Comparison of ENCODE assay signal across 27 cellular contexts in genomic region chr14:74309125-74309654, GRCh38. TPM values are rescaled to one million over a fixed set of nuclear protein-coding genes. Genes with fewer than 3 reads are reported as not detected.
DNase-seq lines count a peak whose midpoint lies in the region; ATAC-seq and TF ChIP-seq lines count a peak whose summit lies in the region.
"Had no signal": no experiment of that assay in that cellular context is flagged by ENCODE, and none has a peak within 500 bp of the region (broad histone marks: within the 10 kb centered on the region; RNA-seq: fewer than 3 reads in every experiment).

No MANE protein-coding gene starts in this region.

- H3K18ac ChIP-seq in H9 (ENCODE audit: insufficient read length, low read depth, low read length), result no peak overlapping the region
- H3K18ac ChIP-seq in mesendoderm (ENCODE audit: low read length), result no peak overlapping the region

- H3K79me2 ChIP-seq in H9 (ENCODE audit: insufficient read depth, low read length) (no peaks in the 10 kb centered on the region), mesendoderm (ENCODE audit: control insufficient read depth, insufficient read depth, low read length) (no peaks in the 10 kb centered on the region)

- no peaks in the 10 kb centered on the region for H3K36me3 ChIP-seq in mesendoderm (ENCODE audit: control insufficient read depth, insufficient read depth, low read length)
- H3K36me3 ChIP-seq: Peyer's patch had no signal

- H2AK5ac ChIP-seq in H9 (ENCODE audit: insufficient read length, low read length) (no peak overlapping the region), mesendoderm (ENCODE audit: low read length) (no peak overlapping the region)

- H2BK12ac ChIP-seq in H9 (ENCODE audit: insufficient read length, low read depth, low read length), result no peak overlapping the region

- H3K4me2 ChIP-seq in H9 (ENCODE audit: insufficient read depth, insufficient read length, low read length) (no peak overlapping the region), mesendoderm (ENCODE audit: low read length) (no peak overlapping the region)
- H3K4me2 ChIP-seq: A549 had no signal

- WGBS in H9 (ENCODE audit: extremely low coverage, insufficient read length, low lambda C conversion rate), result no CpG with 5 or more reads among the region's 5 CpGs
- no CpG with 5 or more reads among the region's 5 CpGs for WGBS in mesendoderm (ENCODE audit: extremely low coverage, insufficient coverage, low lambda C conversion rate)

- H4K8ac ChIP-seq in H9 (replicated peaks; ENCODE audit: insufficient read length, low read depth, low read length), result no peak overlapping the region
- peak overlapping the region; percentile 56 for H4K8ac ChIP-seq in mesendoderm (ENCODE audit: low read depth, low read length)

- no peak overlapping the region for H3K4me3 Mint-ChIP-seq in H9
- H3K4me3 Mint-ChIP-seq: CD8-positive, alpha-beta T cell had no signal

- no peak overlapping the region for H2BK120ac ChIP-seq in H9 (ENCODE audit: low read depth, low read length, poor library complexity, severe bottlenecking)
- H2BK120ac ChIP-seq in mesendoderm (ENCODE audit: low read depth, low read length), result no peak overlapping the region

- H3K36me3 Mint-ChIP-seq in H9 (ENCODE audit: insufficient read depth in 1 of 3, low read depth in 3 of 3), result no peaks in the 10 kb centered on the region
- H3K36me3 Mint-ChIP-seq: CD8-positive, alpha-beta T cell had no signal

- no peak overlapping the region for H3K4me3 ChIP-seq in mesendoderm (ENCODE audit: low read length)
- H3K4me3 ChIP-seq: A549, Peyer's patch had no signal

- no peak overlapping the region for H2AFZ ChIP-seq in H9 (ENCODE audit: low read length)

- no peak overlapping the region for H3K9ac ChIP-seq in H9 (ENCODE audit: extremely low read depth, insufficient read length, low read length)
- H3K9ac ChIP-seq in mesendoderm (ENCODE audit: low read length), result no peak overlapping the region

- H2BK15ac ChIP-seq in H9 (ENCODE audit: low read depth, low read length) (no peak overlapping the region), mesendoderm (replicated peaks; ENCODE audit: low read depth) (no peak overlapping the region)

- no peaks in the 10 kb centered on the region; the same call in 1 of the 2 replicates for H3K27me3 Mint-ChIP-seq in H9 (ENCODE audit: low read depth)

- TF ChIP-seq CTCF in H9 (conservative IDR thresholded peaks at IDR 0.05), result no peak

- H3K27ac Mint-ChIP-seq in H9, result peak overlapping the region in 2 of 3 experiments; percentile 1 to 4; a peak in 1 of 7 replicates
- H3K27ac Mint-ChIP-seq: CD8-positive, alpha-beta T cell had no signal

- H3K23ac ChIP-seq in H9 (ENCODE audit: insufficient read length, low read depth, low read length) (no peak overlapping the region), mesendoderm (ENCODE audit: low read length) (no peak overlapping the region)

- peaks cover 3 to 4% of the 10 kb centered on the region in 2 experiments; a peak in 1 of 4 replicates for H3K4me1 Mint-ChIP-seq in H9

- no peak overlapping the region for H4K91ac ChIP-seq in H9 (ENCODE audit: insufficient read length, low read depth, low read length)

- no peaks in the 10 kb centered on the region for H3K9me3 Mint-ChIP-seq in H9
- H3K9me3 Mint-ChIP-seq: CD8-positive, alpha-beta T cell had no signal

- no peaks in the 10 kb centered on the region for H4K20me1 ChIP-seq in H9 (ENCODE audit: control insufficient read depth, insufficient read depth, insufficient read length)

- H3K23me2 ChIP-seq in H9 (ENCODE audit: insufficient read length, low read depth, low read length, poor library complexity, severe bottlenecking), result no peaks in the 10 kb centered on the region

- H3T11ph ChIP-seq in H9 (ENCODE audit: low read length), result no peak overlapping the region

- no peak overlapping the region for H2BK5ac ChIP-seq in H9 (ENCODE audit: insufficient read length, low read length)
- no peak overlapping the region for H2BK5ac ChIP-seq in mesendoderm (ENCODE audit: low read length)

- H4K5ac ChIP-seq in H9 (ENCODE audit: insufficient read length, low read depth, low read length) (no peak overlapping the region), mesendoderm (ENCODE audit: low read length) (no peak overlapping the region)

- H3K27me3 ChIP-seq in H9 (ENCODE audit: insufficient read depth, low read length) (no peaks in the 10 kb centered on the region), mesendoderm (ENCODE audit: insufficient read depth, low read length, poor library complexity) (no peaks in the 10 kb centered on the region)
- H3K27me3 ChIP-seq: Peyer's patch had no signal

- no peak overlapping the region for H3K4ac ChIP-seq in H9 (ENCODE audit: low read depth, low read length)
- H3K4ac ChIP-seq in mesendoderm (ENCODE audit: low read depth, low read length), result no peak overlapping the region

- no peak overlapping the region for H3K14ac ChIP-seq in H9 (ENCODE audit: insufficient read depth, low read length)

- no peak overlapping the region for H3K27ac ChIP-seq in H9 (ENCODE audit: insufficient read length, low read depth, low read length)
- no peak overlapping the region for H3K27ac ChIP-seq in mesendoderm (ENCODE audit: low read depth, low read length)
- H3K27ac ChIP-seq: A549, Peyer's patch had no signal

- ATAC-seq in GM21737 (IDR thresholded peaks at IDR 0.05; ENCODE audit: unreplicated experiment), result no peak
- ATAC-seq: A549; CD8-positive, alpha-beta T cell had no signal

- H3K4me1 ChIP-seq in H9 (ENCODE audit: insufficient read depth, low read length) (no peaks in the 10 kb centered on the region), mesendoderm (ENCODE audit: control insufficient read depth, low read depth, low read length) (no peaks in the 10 kb centered on the region)
- H3K4me1 ChIP-seq: A549, Caco-2, Peyer's patch had no signal

- no peak overlapping the region for H2BK20ac ChIP-seq in H9 (ENCODE audit: low read depth, low read length, poor library complexity, severe bottlenecking)

- DNase-seq in DMS53 (lab: John Stamatoyannopoulos, UW), result peak; percentile 86
- no peak for DNase-seq in H9
- DNase-seq in NCI-H774 (lab: John Stamatoyannopoulos, UW), result peak; percentile 10
- DNase-seq in mesendoderm, result no peak
- DNase-seq in HK-2 (ENCODE audit: unreplicated experiment), result no peak
- no peak for DNase-seq in hypothalamus (lab: John Stamatoyannopoulos, UW)
- DNase-seq: C1 segment of cervical spinal cord; Caco-2; CD8-positive, alpha-beta T cell; DMS 273 treated with DMSO at 0.1 percent for 48 hours; DND-41; H7; IMR-90; KG1; MM.1S; NCI-H1417; NCI-H1694; NCI-H2081 treated with DMSO at 0.1 percent for 48 hours; NCI-H2171 treated with DMSO at 0.1 percent for 48 hours; NCI-H446 treated with DMSO at 0.1 percent for 48 hours; NCI-H526; Peyer's patch; SHP77 treated with DMSO at 0.1 percent for 48 hours; T-helper 1 cell had no signal

- no peak overlapping the region for H3K56ac ChIP-seq in H9 (ENCODE audit: insufficient read length, low read depth, low read length)
- H3K56ac ChIP-seq in mesendoderm (ENCODE audit: low read length), result peak overlapping the region; percentile 22

- no peaks in the 10 kb centered on the region for H3K79me1 ChIP-seq in H9 (ENCODE audit: insufficient read depth, low read depth, low read length, poor library complexity, severe bottlenecking)
- no peaks in the 10 kb centered on the region for H3K79me1 ChIP-seq in mesendoderm (ENCODE audit: low read length)

- no peaks in the 10 kb centered on the region for H3K9me3 ChIP-seq in H9 (ENCODE audit: control insufficient read depth, low read depth, low read length)
- H3K9me3 ChIP-seq: A549, Caco-2, Peyer's patch had no signal

RNA-seq across cellular contexts. Expression of gene ABCD4, which starts 6.5 kb away (rescaled TPM):
- 79.1 and 80.9 TPM in 2 replicates for total RNA-seq in H9 (2021)
- 29.6 TPM for polyA plus RNA-seq in mesendoderm (2013, experiment 1 of 2)
- 29.9 TPM for polyA plus RNA-seq in mesendoderm (2013, experiment 2 of 2)

RNA-seq across cellular contexts. Expression of gene VRTN, which starts 39.1 kb away (rescaled TPM):
- 104 and 105 TPM in 2 replicates for total RNA-seq in H9 (2021)
- polyA plus RNA-seq in mesendoderm (2013, experiment 1 of 2), result 135 TPM
- 136 TPM for polyA plus RNA-seq in mesendoderm (2013, experiment 2 of 2)
- total RNA-seq: CD8-positive, alpha-beta T cell; IMR-90; OCI-LY7 had no signal
- polyA plus RNA-seq: A549, IMR-90 had no signal

Comparison
In these comparisons a context has a peak if more than half of its experiments do, and no peak if none do; other contexts are left out.
1. DNase-seq: peak in DMS53 (single experiment) and NCI-H774 (single experiment); none in H9 (single experiment), mesendoderm (single experiment), HK-2 (single experiment) and hypothalamus (0 of 51).